In the genomic region with DNA sequence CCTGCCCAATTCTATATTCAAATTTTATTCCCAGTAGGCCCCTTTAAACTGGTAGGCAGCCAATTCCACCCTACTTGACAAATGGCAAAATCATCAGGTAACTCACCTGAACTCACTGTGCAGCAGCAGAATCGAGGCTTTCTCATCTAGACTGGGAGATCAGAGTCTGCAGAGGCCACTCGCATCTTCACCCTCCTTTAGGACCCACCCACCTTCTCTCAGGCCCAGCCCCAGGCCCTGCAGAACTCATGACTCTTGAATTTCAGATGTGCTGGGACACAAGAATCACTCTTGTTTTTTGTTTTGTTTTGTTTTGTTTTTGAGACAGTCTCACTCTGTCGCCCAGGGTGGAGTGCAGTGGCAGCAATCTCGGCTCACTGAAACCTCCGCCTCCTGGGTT, we compare ENCODE assay signal across 22 cellular contexts. TPM values are rescaled to one million over a fixed set of nuclear protein-coding genes. Genes with fewer than 3 reads are reported as not detected.
DNase-seq lines count a peak whose midpoint lies in the region; ATAC-seq and TF ChIP-seq lines count a peak whose summit lies in the region.
"Had no signal": no experiment of that assay in that cellular context is flagged by ENCODE, and none has a peak within 500 bp of the region (broad histone marks: within the 10 kb centered on the region; RNA-seq: fewer than 3 reads in every experiment).

No MANE protein-coding gene starts in this region.

- DNase-seq in activated CD8-positive, alpha-beta memory T cell treated with anti-CD3 and anti-CD28 coated beads, Interleukin-2, amount 10 ng/mL, durations not matched to agents 7 days and 5 days, result no peak
- no peak for DNase-seq in activated CD8-positive, alpha-beta memory T cell treated with anti-CD3 and anti-CD28 coated beads for 24 hours
- peak; percentile 51 for DNase-seq in NCI-H526 treated with DMSO at 0.1 percent for 48 hours (lab: John Stamatoyannopoulos, UW)
- peak; percentile 37 to 38 for DNase-seq in erythroblast (lab: John Stamatoyannopoulos, UW)
- DNase-seq in stimulated activated naive CD4-positive, alpha-beta T cell (lab: John Stamatoyannopoulos, UW), result no peak
- no peak for DNase-seq in Ammon's horn (ENCODE audit: low spot score)
- DNase-seq: activated CD4-positive, alpha-beta T cell treated with anti-CD3 and anti-CD28 coated beads, Interleukin-2, amount 10 ng/mL, durations not matched to agents 24 days and 14 days; activated CD8-positive, alpha-beta memory T cell treated with anti-CD3 and anti-CD28 coated beads, Interleukin-2, amount 50 U/mL, for 4 hours; activated naive CD8-positive, alpha-beta T cell treated with anti-CD3 and anti-CD28 coated beads, Interleukin-2, amount 10 ng/mL, durations not matched to agents 7 days and 5 days; CD4-positive, CD25-positive, alpha-beta regulatory T cell; cortex of kidney; H7; MM.1S; NCI-H226; NCI-H82; nucleus accumbens; PC-3; SIG-M5; stimulated activated CD4-positive, alpha-beta T cell treated with anti-CD3 and anti-CD28 coated beads, Interleukin-12 subunit alpha, Interleukin-12 subunit beta, amount 100 ng/mL, for 4 hours had no signal

- no peaks in the 10 kb centered on the region for H3K27me3 Mint-ChIP-seq in activated CD8-positive, alpha-beta memory T cell treated with anti-CD3 and anti-CD28 coated beads, Interleukin-2, amount 10 ng/mL, durations not matched to agents 7 days and 5 days
- no peaks in the 10 kb centered on the region for H3K27me3 Mint-ChIP-seq in stimulated activated memory B cell treated with anti-CD40 and anti-IgM and Interleukin-4, amounts not matched to agents 10 μg/mL and 1 μg/mL and 100 μg/mL, for 72 hours
- H3K27me3 Mint-ChIP-seq: activated CD4-positive, alpha-beta T cell treated with anti-CD3 and anti-CD28 coated beads, Interleukin-2, amount 10 ng/mL, durations not matched to agents 24 days and 14 days; activated naive CD8-positive, alpha-beta T cell treated with anti-CD3 and anti-CD28 coated beads, Interleukin-2, amount 10 ng/mL, durations not matched to agents 7 days and 5 days; CD4-positive, CD25-positive, alpha-beta regulatory T cell had no signal

- ATAC-seq in activated CD8-positive, alpha-beta memory T cell treated with anti-CD3 and anti-CD28 coated beads, Interleukin-2, amount 10 ng/mL, durations not matched to agents 7 days and 5 days, result no peak
- ATAC-seq in stimulated activated memory B cell treated with anti-CD40 and anti-IgM and Interleukin-4, amounts not matched to agents 10 μg/mL and 1 μg/mL and 100 μg/mL, for 72 hours, result no peak
- no peak for ATAC-seq in HG03097 (IDR thresholded peaks at IDR 0.05; ENCODE audit: low FRiP score, unreplicated experiment)
- ATAC-seq: PC-3 had no signal

- peak overlapping the region; percentile 50 for H3K27ac Mint-ChIP-seq in activated CD8-positive, alpha-beta memory T cell treated with anti-CD3 and anti-CD28 coated beads, Interleukin-2, amount 10 ng/mL, durations not matched to agents 7 days and 5 days
- peak overlapping the region; percentile 68 for H3K27ac Mint-ChIP-seq in stimulated activated memory B cell treated with anti-CD40 and anti-IgM and Interleukin-4, amounts not matched to agents 10 μg/mL and 1 μg/mL and 100 μg/mL, for 72 hours
- H3K27ac Mint-ChIP-seq: activated CD4-positive, alpha-beta T cell treated with anti-CD3 and anti-CD28 coated beads, Interleukin-2, amount 10 ng/mL, durations not matched to agents 24 days and 14 days; activated T-helper 2 cell treated with anti-CD3 and anti-CD28 coated beads, Interferon-gamma antibody, Interleukin-2, Interleukin-4, amounts not matched to agents 10 μg/mL and 5 μg/mL and 100 μg/mL, durations not matched to agents 14 hours and 24 hours and 36 hours had no signal

- CTCF ChIA-PET in activated CD8-positive, alpha-beta memory T cell treated with anti-CD3 and anti-CD28 coated beads, Interleukin-2, amount 10 ng/mL, durations not matched to agents 7 days and 5 days (lab: Charles Lee), result no interaction called here

- peaks cover 34% of the 10 kb centered on the region for H3K4me1 Mint-ChIP-seq in activated CD8-positive, alpha-beta memory T cell treated with anti-CD3 and anti-CD28 coated beads, Interleukin-2, amount 10 ng/mL, durations not matched to agents 7 days and 5 days
- peaks cover 94% of the 10 kb centered on the region for H3K4me1 Mint-ChIP-seq in stimulated activated memory B cell treated with anti-CD40 and anti-IgM and Interleukin-4, amounts not matched to agents 10 μg/mL and 1 μg/mL and 100 μg/mL, for 72 hours

- no peaks in the 10 kb centered on the region for H3K9me3 Mint-ChIP-seq in activated CD8-positive, alpha-beta memory T cell treated with anti-CD3 and anti-CD28 coated beads, Interleukin-2, amount 10 ng/mL, durations not matched to agents 7 days and 5 days (ENCODE audit: low read depth)
- no peaks in the 10 kb centered on the region for H3K9me3 Mint-ChIP-seq in stimulated activated memory B cell treated with anti-CD40 and anti-IgM and Interleukin-4, amounts not matched to agents 10 μg/mL and 1 μg/mL and 100 μg/mL, for 72 hours
- H3K9me3 Mint-ChIP-seq: activated CD4-positive, alpha-beta T cell treated with anti-CD3 and anti-CD28 coated beads, Interleukin-2, amount 10 ng/mL, durations not matched to agents 24 days and 14 days; activated naive CD8-positive, alpha-beta T cell treated with anti-CD3 and anti-CD28 coated beads, Interleukin-2, amount 10 ng/mL, durations not matched to agents 7 days and 5 days; activated T-helper 2 cell treated with anti-CD3 and anti-CD28 coated beads, Interferon-gamma antibody, Interleukin-2, Interleukin-4, amounts not matched to agents 10 μg/mL and 5 μg/mL and 100 μg/mL, durations not matched to agents 14 hours and 24 hours and 36 hours; CD4-positive, CD25-positive, alpha-beta regulatory T cell had no signal

- no peak overlapping the region for H3K4me3 Mint-ChIP-seq in activated CD8-positive, alpha-beta memory T cell treated with anti-CD3 and anti-CD28 coated beads, Interleukin-2, amount 10 ng/mL, durations not matched to agents 7 days and 5 days
- no peak overlapping the region for H3K4me3 Mint-ChIP-seq in stimulated activated memory B cell treated with anti-CD40 and anti-IgM and Interleukin-4, amounts not matched to agents 10 μg/mL and 1 μg/mL and 100 μg/mL, for 72 hours
- H3K4me3 Mint-ChIP-seq: activated CD4-positive, alpha-beta T cell treated with anti-CD3 and anti-CD28 coated beads, Interleukin-2, amount 10 ng/mL, durations not matched to agents 24 days and 14 days; activated naive CD8-positive, alpha-beta T cell treated with anti-CD3 and anti-CD28 coated beads, Interleukin-2, amount 10 ng/mL, durations not matched to agents 7 days and 5 days; CD4-positive, CD25-positive, alpha-beta regulatory T cell had no signal

- no peak for TF ChIP-seq POLR2A in erythroblast (IDR thresholded peaks at IDR 0.05; ENCODE audit: low read length)

- H3K36me3 Mint-ChIP-seq in activated CD8-positive, alpha-beta memory T cell treated with anti-CD3 and anti-CD28 coated beads, Interleukin-2, amount 10 ng/mL, durations not matched to agents 7 days and 5 days, result no peaks in the 10 kb centered on the region
- peaks cover 39% of the 10 kb centered on the region for H3K36me3 Mint-ChIP-seq in stimulated activated memory B cell treated with anti-CD40 and anti-IgM and Interleukin-4, amounts not matched to agents 10 μg/mL and 1 μg/mL and 100 μg/mL, for 72 hours
- H3K36me3 Mint-ChIP-seq: CD4-positive, CD25-positive, alpha-beta regulatory T cell had no signal

RNA-seq across cellular contexts. Expression of gene MICAL3, which starts 38.8 kb away (rescaled TPM):
- 10 to 100 TPM; 38.8 to 41.7 TPM for total RNA-seq in activated CD8-positive, alpha-beta memory T cell treated with anti-CD3 and anti-CD28 coated beads, Interleukin-2, amount 10 ng/mL, durations not matched to agents 7 days and 5 days

Comparison
In these comparisons a context has a peak if more than half of its experiments do, and no peak if none do; other contexts are left out.
1. DNase-seq: peak in NCI-H526 treated with DMSO at 0.1 percent for 48 hours (single experiment) and erythroblast (2 of 2); none in activated CD8-positive, alpha-beta memory T cell treated with anti-CD3 and anti-CD28 coated beads, Interleukin-2, amount 10 ng/mL, durations not matched to agents 7 days and 5 days (single experiment), activated CD8-positive, alpha-beta memory T cell treated with anti-CD3 and anti-CD28 coated beads for 24 hours (single experiment), stimulated activated naive CD4-positive, alpha-beta T cell (0 of 6) and Ammon's horn (single experiment).